24 cellular contexts compared by ENCODE assay signal in genomic region chr13:20258208-20258962, GRCh38. TPM values are rescaled to one million over a fixed set of nuclear protein-coding genes. Genes with fewer than 3 reads are reported as not detected.
DNase-seq lines count a peak whose midpoint lies in the region; ATAC-seq and TF ChIP-seq lines count a peak whose summit lies in the region.
"Had no signal": no experiment of that assay in that cellular context is flagged by ENCODE, and none has a peak within 500 bp of the region (broad histone marks: within the 10 kb centered on the region; RNA-seq: fewer than 3 reads in every experiment).

No MANE protein-coding gene starts in this region.

- DNase-seq in NCI-H1105 treated with DMSO at 0.1 percent for 48 hours (lab: John Stamatoyannopoulos, UW) (peak; percentile 6), NCI-H1105 (lab: John Stamatoyannopoulos, UW) (no peak), NCI-H774 (lab: John Stamatoyannopoulos, UW) (peak; percentile 50), fibroblast of mammary gland (ENCODE audit: low read depth) (peak; percentile 25), sciatic nerve (ENCODE audit: low spot score) (no peak), EL (no peak), NCI-H526 treated with DMSO at 0.1 percent for 48 hours (lab: John Stamatoyannopoulos, UW) (no peak)
- DNase-seq: activated CD8-positive, alpha-beta memory T cell treated with anti-CD3 and anti-CD28 coated beads for 24 hours; amniotic stem cell; CD4-positive, alpha-beta T cell; HCEC 1CT; head of caudate nucleus; NCI-H146; NCI-H69; nucleus accumbens; stimulated activated CD4-positive, alpha-beta T cell treated with anti-CD3 and anti-CD28 coated beads, Interleukin-4, amount 100 ng/mL, for 24 hours; T-cell; transverse colon had no signal

- H3K4me3 ChIP-seq in fibroblast of mammary gland (ENCODE audit: control insufficient read depth, low read depth, low read length): no peak overlapping the region
- H3K4me3 ChIP-seq: transverse colon had no signal

- intact Hi-C loops in sciatic nerve (cut with DNase I): no loop called here

- peak; percentile 90 for ATAC-seq in sciatic nerve
- ATAC-seq in activated CD4-positive, CD25-positive, alpha-beta regulatory T cell treated with anti-CD3 and anti-CD28 coated beads, Interleukin-2, amount 50 U/mL, for 24 hours: no peak
- ATAC-seq: T-cell had no signal

- no peak for TF ChIP-seq CTCF in fibroblast of mammary gland (conservative IDR thresholded peaks at IDR 0.05; ENCODE audit: control insufficient read depth, insufficient read depth, low read depth, low read length)

RNA-seq across cellular contexts. Expression of gene GJB6, which starts 26.3 kb away (rescaled TPM):
- not detected for total RNA-seq in sciatic nerve
- total RNA-seq: A172, chondrocyte, endothelial cell of umbilical vein, RPMI7951, skeletal muscle tissue had no signal

Comparison
In these comparisons a context has a peak if more than half of its experiments do, and no peak if none do; other contexts are left out.
1. DNase-seq: peak in NCI-H1105 treated with DMSO at 0.1 percent for 48 hours (single experiment), NCI-H774 (single experiment) and fibroblast of mammary gland (single experiment); none in NCI-H1105 (single experiment), sciatic nerve (single experiment), EL (single experiment) and NCI-H526 treated with DMSO at 0.1 percent for 48 hours (single experiment).